In the genomic region with DNA sequence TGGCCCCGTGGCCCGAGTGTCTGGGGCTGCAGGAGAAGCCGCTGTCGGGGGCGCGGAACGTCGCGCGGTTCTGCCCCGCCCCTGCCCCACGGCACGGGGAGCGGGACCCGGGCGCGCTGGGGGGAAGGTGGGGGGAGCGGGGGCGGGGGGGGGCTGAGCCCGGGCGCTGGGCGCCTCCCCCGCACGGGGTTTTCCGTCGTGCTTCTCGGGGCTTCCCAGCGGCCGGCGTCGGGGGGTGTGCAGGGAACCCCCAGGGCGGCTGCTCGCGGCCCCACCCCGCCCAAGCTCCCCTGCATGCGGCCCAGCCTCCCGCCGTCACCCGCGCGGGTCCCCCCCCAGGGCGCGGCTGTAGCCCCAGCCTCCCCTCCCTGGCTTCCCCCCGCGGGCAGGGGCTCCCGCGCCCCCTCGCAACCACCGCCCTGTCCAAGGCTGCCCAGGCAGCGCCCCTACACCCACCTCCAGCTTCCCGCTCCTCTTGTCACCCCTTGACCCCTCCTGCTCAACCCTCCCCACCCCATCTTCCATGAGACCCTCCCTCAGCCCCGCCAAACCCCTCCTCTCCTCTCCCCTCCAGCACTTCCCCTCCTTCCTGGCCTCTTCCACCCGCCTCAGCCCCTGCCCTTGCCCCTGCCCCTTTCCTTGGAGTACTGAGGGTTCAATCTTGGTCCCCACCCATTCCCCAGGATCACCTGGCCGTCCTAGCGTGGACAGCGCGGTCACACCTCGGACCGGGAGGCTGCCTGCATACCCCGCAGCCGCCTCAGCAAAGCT, we compare ENCODE assay signal across 1 cellular context.
TF ChIP-seq lines count a peak whose summit lies in the region.

No MANE protein-coding gene starts in this region.

TF ChIP-seq in WTC11, 78 proteins besides CTCF, POLR2A, EP300 and RAD21 (continued from another document):
- TF ChIP-seq, protein P1, sequence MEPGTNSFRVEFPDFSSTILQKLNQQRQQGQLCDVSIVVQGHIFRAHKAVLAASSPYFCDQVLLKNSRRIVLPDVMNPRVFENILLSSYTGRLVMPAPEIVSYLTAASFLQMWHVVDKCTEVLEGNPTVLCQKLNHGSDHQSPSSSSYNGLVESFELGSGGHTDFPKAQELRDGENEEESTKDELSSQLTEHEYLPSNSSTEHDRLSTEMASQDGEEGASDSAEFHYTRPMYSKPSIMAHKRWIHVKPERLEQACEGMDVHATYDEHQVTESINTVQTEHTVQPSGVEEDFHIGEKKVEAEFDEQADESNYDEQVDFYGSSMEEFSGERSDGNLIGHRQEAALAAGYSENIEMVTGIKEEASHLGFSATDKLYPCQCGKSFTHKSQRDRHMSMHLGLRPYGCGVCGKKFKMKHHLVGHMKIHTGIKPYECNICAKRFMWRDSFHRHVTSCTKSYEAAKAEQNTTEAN (CRISPR knock-in tag; IDR thresholded peaks at IDR 0.05): no peak
- TF ChIP-seq, protein P2, sequence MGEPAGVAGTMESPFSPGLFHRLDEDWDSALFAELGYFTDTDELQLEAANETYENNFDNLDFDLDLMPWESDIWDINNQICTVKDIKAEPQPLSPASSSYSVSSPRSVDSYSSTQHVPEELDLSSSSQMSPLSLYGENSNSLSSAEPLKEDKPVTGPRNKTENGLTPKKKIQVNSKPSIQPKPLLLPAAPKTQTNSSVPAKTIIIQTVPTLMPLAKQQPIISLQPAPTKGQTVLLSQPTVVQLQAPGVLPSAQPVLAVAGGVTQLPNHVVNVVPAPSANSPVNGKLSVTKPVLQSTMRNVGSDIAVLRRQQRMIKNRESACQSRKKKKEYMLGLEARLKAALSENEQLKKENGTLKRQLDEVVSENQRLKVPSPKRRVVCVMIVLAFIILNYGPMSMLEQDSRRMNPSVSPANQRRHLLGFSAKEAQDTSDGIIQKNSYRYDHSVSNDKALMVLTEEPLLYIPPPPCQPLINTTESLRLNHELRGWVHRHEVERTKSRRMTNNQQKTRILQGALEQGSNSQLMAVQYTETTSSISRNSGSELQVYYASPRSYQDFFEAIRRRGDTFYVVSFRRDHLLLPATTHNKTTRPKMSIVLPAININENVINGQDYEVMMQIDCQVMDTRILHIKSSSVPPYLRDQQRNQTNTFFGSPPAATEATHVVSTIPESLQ (CRISPR knock-in tag; IDR thresholded peaks at IDR 0.05): no peak
- TF ChIP-seq SMAD3 (CRISPR knock-in tag; IDR thresholded peaks at IDR 0.05; ENCODE audit: borderline replicate concordance): no peak
- TF ChIP-seq ELF4 (CRISPR knock-in tag; IDR thresholded peaks at IDR 0.05; ENCODE audit: low read depth): no peak
- TF ChIP-seq ZNF671 (CRISPR knock-in tag; IDR thresholded peaks at IDR 0.05): no peak
- no peak for TF ChIP-seq ESRRA (CRISPR knock-in tag; IDR thresholded peaks at IDR 0.05; ENCODE audit: borderline replicate concordance)
- TF ChIP-seq ZNF423 (CRISPR knock-in tag; IDR thresholded peaks at IDR 0.05): no peak
- TF ChIP-seq, protein P3, sequence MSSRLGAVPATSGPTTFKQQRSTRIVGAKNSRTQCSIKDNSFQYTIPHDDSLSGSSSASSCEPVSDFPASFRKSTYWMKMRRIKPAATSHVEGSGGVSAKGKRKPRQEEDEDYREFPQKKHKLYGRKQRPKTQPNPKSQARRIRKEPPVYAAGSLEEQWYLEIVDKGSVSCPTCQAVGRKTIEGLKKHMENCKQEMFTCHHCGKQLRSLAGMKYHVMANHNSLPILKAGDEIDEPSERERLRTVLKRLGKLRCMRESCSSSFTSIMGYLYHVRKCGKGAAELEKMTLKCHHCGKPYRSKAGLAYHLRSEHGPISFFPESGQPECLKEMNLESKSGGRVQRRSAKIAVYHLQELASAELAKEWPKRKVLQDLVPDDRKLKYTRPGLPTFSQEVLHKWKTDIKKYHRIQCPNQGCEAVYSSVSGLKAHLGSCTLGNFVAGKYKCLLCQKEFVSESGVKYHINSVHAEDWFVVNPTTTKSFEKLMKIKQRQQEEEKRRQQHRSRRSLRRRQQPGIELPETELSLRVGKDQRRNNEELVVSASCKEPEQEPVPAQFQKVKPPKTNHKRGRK (CRISPR knock-in tag; IDR thresholded peaks at IDR 0.05; ENCODE audit: borderline replicate concordance): no peak
- TF ChIP-seq, protein P4, sequence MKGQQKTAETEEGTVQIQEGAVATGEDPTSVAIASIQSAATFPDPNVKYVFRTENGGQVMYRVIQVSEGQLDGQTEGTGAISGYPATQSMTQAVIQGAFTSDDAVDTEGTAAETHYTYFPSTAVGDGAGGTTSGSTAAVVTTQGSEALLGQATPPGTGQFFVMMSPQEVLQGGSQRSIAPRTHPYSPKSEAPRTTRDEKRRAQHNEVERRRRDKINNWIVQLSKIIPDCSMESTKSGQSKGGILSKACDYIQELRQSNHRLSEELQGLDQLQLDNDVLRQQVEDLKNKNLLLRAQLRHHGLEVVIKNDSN (CRISPR knock-in tag; IDR thresholded peaks at IDR 0.05): no peak
- TF ChIP-seq, protein P5, sequence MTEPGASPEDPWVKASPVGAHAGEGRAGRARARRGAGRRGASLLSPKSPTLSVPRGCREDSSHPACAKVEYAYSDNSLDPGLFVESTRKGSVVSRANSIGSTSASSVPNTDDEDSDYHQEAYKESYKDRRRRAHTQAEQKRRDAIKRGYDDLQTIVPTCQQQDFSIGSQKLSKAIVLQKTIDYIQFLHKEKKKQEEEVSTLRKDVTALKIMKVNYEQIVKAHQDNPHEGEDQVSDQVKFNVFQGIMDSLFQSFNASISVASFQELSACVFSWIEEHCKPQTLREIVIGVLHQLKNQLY (CRISPR knock-in tag; IDR thresholded peaks at IDR 0.05): no peak
- TF ChIP-seq, protein P6, sequence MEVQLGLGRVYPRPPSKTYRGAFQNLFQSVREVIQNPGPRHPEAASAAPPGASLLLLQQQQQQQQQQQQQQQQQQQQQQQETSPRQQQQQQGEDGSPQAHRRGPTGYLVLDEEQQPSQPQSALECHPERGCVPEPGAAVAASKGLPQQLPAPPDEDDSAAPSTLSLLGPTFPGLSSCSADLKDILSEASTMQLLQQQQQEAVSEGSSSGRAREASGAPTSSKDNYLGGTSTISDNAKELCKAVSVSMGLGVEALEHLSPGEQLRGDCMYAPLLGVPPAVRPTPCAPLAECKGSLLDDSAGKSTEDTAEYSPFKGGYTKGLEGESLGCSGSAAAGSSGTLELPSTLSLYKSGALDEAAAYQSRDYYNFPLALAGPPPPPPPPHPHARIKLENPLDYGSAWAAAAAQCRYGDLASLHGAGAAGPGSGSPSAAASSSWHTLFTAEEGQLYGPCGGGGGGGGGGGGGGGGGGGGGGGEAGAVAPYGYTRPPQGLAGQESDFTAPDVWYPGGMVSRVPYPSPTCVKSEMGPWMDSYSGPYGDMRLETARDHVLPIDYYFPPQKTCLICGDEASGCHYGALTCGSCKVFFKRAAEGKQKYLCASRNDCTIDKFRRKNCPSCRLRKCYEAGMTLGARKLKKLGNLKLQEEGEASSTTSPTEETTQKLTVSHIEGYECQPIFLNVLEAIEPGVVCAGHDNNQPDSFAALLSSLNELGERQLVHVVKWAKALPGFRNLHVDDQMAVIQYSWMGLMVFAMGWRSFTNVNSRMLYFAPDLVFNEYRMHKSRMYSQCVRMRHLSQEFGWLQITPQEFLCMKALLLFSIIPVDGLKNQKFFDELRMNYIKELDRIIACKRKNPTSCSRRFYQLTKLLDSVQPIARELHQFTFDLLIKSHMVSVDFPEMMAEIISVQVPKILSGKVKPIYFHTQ (CRISPR knock-in tag; IDR thresholded peaks at IDR 0.05): no peak
- TF ChIP-seq, protein P7, sequence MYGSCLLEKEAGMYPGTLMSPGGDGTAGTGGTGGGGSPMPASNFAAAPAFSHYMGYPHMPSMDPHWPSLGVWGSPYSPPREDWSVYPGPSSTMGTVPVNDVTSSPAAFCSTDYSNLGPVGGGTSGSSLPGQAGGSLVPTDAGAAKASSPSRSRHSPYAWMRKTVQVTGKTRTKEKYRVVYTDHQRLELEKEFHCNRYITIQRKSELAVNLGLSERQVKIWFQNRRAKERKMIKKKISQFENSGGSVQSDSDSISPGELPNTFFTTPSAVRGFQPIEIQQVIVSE (CRISPR knock-in tag; IDR thresholded peaks at IDR 0.05; ENCODE audit: borderline replicate concordance): no peak
- no peak for TF ChIP-seq ETV6 (CRISPR knock-in tag; IDR thresholded peaks at IDR 0.05)
- no peak for TF ChIP-seq RORB (CRISPR knock-in tag; IDR thresholded peaks at IDR 0.05)
- TF ChIP-seq, protein P8, sequence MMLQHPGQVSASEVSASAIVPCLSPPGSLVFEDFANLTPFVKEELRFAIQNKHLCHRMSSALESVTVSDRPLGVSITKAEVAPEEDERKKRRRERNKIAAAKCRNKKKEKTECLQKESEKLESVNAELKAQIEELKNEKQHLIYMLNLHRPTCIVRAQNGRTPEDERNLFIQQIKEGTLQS (CRISPR knock-in tag; conservative IDR thresholded peaks at IDR 0.05): no peak
- TF ChIP-seq ZNF219 (CRISPR knock-in tag; IDR thresholded peaks at IDR 0.05; ENCODE audit: borderline replicate concordance): no peak
TF ChIP-seq in WTC11: peak in this region for 0.
